ENCODE assay signal across 1 cellular context in the genomic region with DNA sequence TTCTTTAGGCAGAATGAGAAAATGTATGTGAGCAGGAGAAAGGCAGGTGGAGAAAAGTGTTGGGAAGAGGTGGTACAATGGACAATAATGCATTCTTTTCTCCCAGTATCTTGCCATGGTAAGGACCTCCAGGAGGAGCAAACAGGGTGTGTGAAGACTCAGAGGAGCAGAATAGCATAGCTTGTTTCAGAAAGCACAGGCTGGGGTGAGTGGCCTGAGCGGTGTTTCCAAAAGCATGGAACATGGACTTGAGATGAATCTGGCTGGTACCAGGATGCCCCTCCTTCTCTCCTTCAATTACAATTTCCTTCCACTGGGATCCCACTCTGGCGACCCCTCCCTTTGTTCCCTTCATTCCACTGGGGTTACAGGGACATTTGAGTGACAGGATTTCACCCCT.
TF ChIP-seq lines count a peak whose summit lies in the region.

No MANE protein-coding gene starts in this region.

TF ChIP-seq in HepG2, 621 proteins besides CTCF, POLR2A, EP300 and RAD21 (continued from another document):
- TF ChIP-seq PRDM15 (CRISPR knock-in tag; IDR thresholded peaks at IDR 0.05), result peak; percentile 65
